Comparison of ENCODE assay signal across 8 cellular contexts in the genomic region with DNA sequence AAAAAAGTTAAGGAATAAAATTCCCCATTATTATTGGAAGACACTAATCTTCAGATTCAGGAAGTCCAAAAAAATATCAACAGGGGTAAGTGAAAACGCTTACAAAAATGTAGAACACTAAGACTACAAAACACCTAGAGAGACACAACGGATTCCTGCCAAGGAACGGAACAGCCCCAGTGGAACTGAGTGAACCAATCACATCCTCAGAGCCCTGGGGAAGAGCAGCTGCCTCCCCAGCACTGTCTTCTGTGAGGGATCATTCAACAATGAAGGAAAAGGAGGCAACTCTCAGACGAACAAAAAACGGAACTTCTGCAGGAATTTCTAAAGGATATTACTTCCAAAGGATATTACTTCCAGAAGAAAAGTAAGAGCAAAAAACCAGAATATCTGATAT.
A peak's percentile ranks its signal among the peaks of the same experiment; 100 is the strongest.
DNase-seq lines count a peak whose midpoint lies in the region; ATAC-seq and TF ChIP-seq lines count a peak whose summit lies in the region.
"Had no signal": no experiment of that assay in that cellular context is flagged by ENCODE, and none has a peak within 500 bp of the region (broad histone marks: within the 10 kb centered on the region; RNA-seq: fewer than 3 reads in every experiment).

No MANE protein-coding gene starts in this region.

- no peaks in the 10 kb centered on the region for H3K36me3 ChIP-seq in adrenal gland (replicated peaks in 1 of 2)
- H3K36me3 ChIP-seq in right lobe of liver = no peaks in the 10 kb centered on the region

- peaks cover 36 to 51% of the 10 kb centered on the region in 2 donors for H3K4me1 ChIP-seq in adrenal gland (replicated peaks in 1 of 2)
- peaks cover 0 to 20% (median 0%) of the 10 kb centered on the region in 4 donors for H3K4me1 ChIP-seq in right lobe of liver

- TF ChIP-seq POLR2A in adrenal gland (IDR thresholded peaks at IDR 0.05) (no peak), right lobe of liver (IDR thresholded peaks at IDR 0.05) (no peak)

- TF ChIP-seq CTCF in adrenal gland (IDR thresholded peaks at IDR 0.05) (no peak), right lobe of liver (IDR thresholded peaks at IDR 0.05) (no peak)

- intact Hi-C loops in adrenal gland (cut with DNase I) (loop anchor here in 1 of 2 donors (10.0 kb wide), 1 partner anchor 76 kb away; no protein-coding TSS in a partner anchor), right lobe of liver (cut with DNase I) (no loop called here)

- no peaks in the 10 kb centered on the region for H3K27me3 ChIP-seq in adrenal gland
- H3K27me3 ChIP-seq in right lobe of liver = no peaks in the 10 kb centered on the region

- H3K4me3 ChIP-seq in adrenal gland (peak overlapping the region in 1 of 4 donors; percentile 43), right lobe of liver (peak overlapping the region in 2 of 3 donors; percentile 2 to 55)

- H3K27ac ChIP-seq in adrenal gland (peak overlapping the region; percentile 9 to 95 (median 81)), right lobe of liver (peak overlapping the region; percentile 42 to 82 (median 67)), temporal lobe (ENCODE audit: low read depth, low read length) (peak overlapping the region; percentile 83)

- DNase-seq in MV-4-11 (lab: John Stamatoyannopoulos, UW) = peak; percentile 54
- DNase-seq in adrenal gland = peak in 5 of 7 donors; percentile 14 to 59 (median 26)
- DNase-seq in right lobe of liver = peak in 1 of 3 donors; percentile 40
- DNase-seq in amniotic stem cell (lab: John Stamatoyannopoulos, UW) = no peak
- no peak for DNase-seq in putamen (ENCODE audit: low spot score)
- DNase-seq in amygdala (lab: John Stamatoyannopoulos, UW) = no peak
- DNase-seq: activated gamma-delta T cell treated with Interleukin-2 at 50 U/mL for 16 hours had no signal

- H3K9me3 ChIP-seq in adrenal gland (replicated peaks in 1 of 3) = no peaks in the 10 kb centered on the region
- no peaks in the 10 kb centered on the region for H3K9me3 ChIP-seq in right lobe of liver

- peak; percentile 51 to 66 (median 54) for ATAC-seq in right lobe of liver

- WGBS in adrenal gland, 4 donors = 15 to 28% (median 16%) methylated on average over 5 of the region's 5 CpGs
- 13% methylated on average over 5 of the region's 5 CpGs for WGBS in right lobe of liver (ENCODE audit: insufficient coverage, low coverage, low lambda C conversion rate, missing lambda C conversion rate)

Comparison
In these comparisons a context has a peak if more than half of its experiments do, and no peak if none do; other contexts are left out.
1. DNase-seq: peak in MV-4-11 (single experiment) and adrenal gland (5 of 7); none in amniotic stem cell (single experiment), putamen (single experiment) and amygdala (0 of 56).
2. Peak in every context shown above with its lines, with median percentiles within 50 percentile points of each other: H3K27ac ChIP-seq.